Comparison of ENCODE assay signal across 17 cellular contexts in genomic region chr6:41036601-41037000, GRCh38. TPM values are rescaled to one million over a fixed set of nuclear protein-coding genes. Genes with fewer than 3 reads are reported as not detected.
"Had no signal": no experiment of that assay in that cellular context is flagged by ENCODE, and none has a peak within 500 bp of the region (broad histone marks: within the 10 kb centered on the region; RNA-seq: fewer than 3 reads in every experiment).

No MANE protein-coding gene starts in this region.

- H3K36me3 ChIP-seq: gastrocnemius medialis, heart right ventricle, tibial artery, vagina had no signal

- H3K9me3 Mint-ChIP-seq: activated B cell treated with CpG ODN at 0.5 μM for 24 hours; activated CD4-positive, alpha-beta T cell treated with anti-CD3 and anti-CD28 coated beads, Interleukin-2, amount 10 ng/mL, durations not matched to agents 24 days and 14 days; activated naive CD4-positive, alpha-beta T cell treated with anti-CD3 and anti-CD28 coated beads, Interleukin-2, amount 10 ng/mL, durations not matched to agents 7 days and 5 days; dendritic cell treated with granulocyte-macrophage colony-stimulating factor and Interleukin-4, amounts not matched to agents 40 ng/mL and 50 ng/mL, for 4 days had no signal

- H3K4me3 Mint-ChIP-seq: activated B cell treated with CpG ODN at 0.5 μM for 24 hours; activated CD4-positive, alpha-beta T cell treated with anti-CD3 and anti-CD28 coated beads, Interleukin-2, amount 10 ng/mL, durations not matched to agents 24 days and 14 days; activated naive CD4-positive, alpha-beta T cell treated with anti-CD3 and anti-CD28 coated beads, Interleukin-2, amount 10 ng/mL, durations not matched to agents 7 days and 5 days; dendritic cell treated with granulocyte-macrophage colony-stimulating factor and Interleukin-4, amounts not matched to agents 40 ng/mL and 50 ng/mL, for 4 days; T-helper 17 cell had no signal

- H3K4me1 Mint-ChIP-seq: activated B cell treated with CpG ODN at 0.5 μM for 24 hours had no signal

- H3K4me3 ChIP-seq: gastrocnemius medialis, heart right ventricle, tibial artery, vagina had no signal

- H3K27me3 Mint-ChIP-seq: activated B cell treated with CpG ODN at 0.5 μM for 24 hours; activated CD4-positive, alpha-beta T cell treated with anti-CD3 and anti-CD28 coated beads, Interleukin-2, amount 10 ng/mL, durations not matched to agents 24 days and 14 days; T-helper 17 cell had no signal

- H3K36me3 Mint-ChIP-seq: activated naive CD4-positive, alpha-beta T cell treated with anti-CD3 and anti-CD28 coated beads, Interleukin-2, amount 10 ng/mL, durations not matched to agents 7 days and 5 days had no signal

- DNase-seq: activated B cell treated with CpG ODN at 0.5 μM for 24 hours; activated CD4-positive, alpha-beta T cell treated with anti-CD3 and anti-CD28 coated beads, Interleukin-2, amount 10 ng/mL, durations not matched to agents 24 days and 14 days; activated naive CD4-positive, alpha-beta T cell treated with anti-CD3 and anti-CD28 coated beads, Interleukin-2, amount 10 ng/mL, durations not matched to agents 7 days and 5 days; central memory CD4-positive, alpha-beta T cell; gastrocnemius medialis; heart right ventricle; islet precursor cell; left ventricle myocardium superior; retina; stimulated activated CD4-positive, alpha-beta T cell treated with anti-CD3 and anti-CD28 coated beads, Interleukin-15, amount 100 ng/mL, for 24 hours; stimulated activated CD4-positive, alpha-beta T cell treated with anti-CD3 and anti-CD28 coated beads, Interleukin-4, amount 100 ng/mL, for 4 hours; T-helper 17 cell; tibial artery had no signal

- H3K4me1 ChIP-seq: heart right ventricle, parathyroid adenoma, tibial artery, vagina had no signal

- H3K27me3 ChIP-seq: gastrocnemius medialis, heart right ventricle, tibial artery, vagina had no signal

- H3K9ac ChIP-seq: parathyroid adenoma had no signal

- H3K27ac ChIP-seq: gastrocnemius medialis, heart right ventricle, parathyroid adenoma, tibial artery, vagina had no signal

- H3K9me3 ChIP-seq: gastrocnemius medialis, heart right ventricle, tibial artery, vagina had no signal

- H3K27ac Mint-ChIP-seq: activated B cell treated with CpG ODN at 0.5 μM for 24 hours; activated CD4-positive, alpha-beta T cell treated with anti-CD3 and anti-CD28 coated beads, Interleukin-2, amount 10 ng/mL, durations not matched to agents 24 days and 14 days; activated naive CD4-positive, alpha-beta T cell treated with anti-CD3 and anti-CD28 coated beads, Interleukin-2, amount 10 ng/mL, durations not matched to agents 7 days and 5 days; dendritic cell treated with granulocyte-macrophage colony-stimulating factor and Interleukin-4, amounts not matched to agents 40 ng/mL and 50 ng/mL, for 4 days; T-helper 17 cell had no signal

RNA-seq across cellular contexts. Expression of gene TSPO2, which starts 5.7 kb away (rescaled TPM):
- total RNA-seq: activated B cell treated with CpG ODN at 0.5 μM for 24 hours; activated CD4-positive, alpha-beta T cell treated with anti-CD3 and anti-CD28 coated beads, Interleukin-2, amount 10 ng/mL, durations not matched to agents 24 days and 14 days; fibroblast of lung; gastrocnemius medialis; heart right ventricle; left ventricle myocardium superior; T-helper 17 cell; vagina had no signal
- polyA plus RNA-seq: fibroblast of lung, heart right ventricle had no signal

RNA-seq across cellular contexts. Expression of gene APOBEC2, which starts 16.4 kb away (rescaled TPM):
- total RNA-seq: activated B cell treated with CpG ODN at 0.5 μM for 24 hours; activated CD4-positive, alpha-beta T cell treated with anti-CD3 and anti-CD28 coated beads, Interleukin-2, amount 10 ng/mL, durations not matched to agents 24 days and 14 days; fibroblast of lung; T-helper 17 cell; vagina had no signal
- polyA plus RNA-seq: fibroblast of lung had no signal
